16 cellular contexts compared by ENCODE assay signal in genomic region chr5:15106530-15107283, GRCh38.
"Had no signal": no experiment of that assay in that cellular context is flagged by ENCODE, and none has a peak within 500 bp of the region (broad histone marks: within the 10 kb centered on the region; RNA-seq: fewer than 3 reads in every experiment).

No MANE protein-coding gene starts in this region.

- H3K27me3 Mint-ChIP-seq: activated CD4-positive, alpha-beta memory T cell treated with anti-CD3 and anti-CD28 coated beads for 36 hours; activated naive CD4-positive, alpha-beta T cell treated with anti-CD3 and anti-CD28 coated beads, Interleukin-2, amount 10 ng/mL, durations not matched to agents 7 days and 5 days had no signal

- H3K36me3 ChIP-seq: heart left ventricle, neutrophil, ovary, thyroid gland, upper lobe of right lung had no signal

- H3K36me3 Mint-ChIP-seq: activated CD4-positive, alpha-beta memory T cell treated with anti-CD3 and anti-CD28 coated beads for 36 hours; activated naive CD4-positive, alpha-beta T cell treated with anti-CD3 and anti-CD28 coated beads, Interleukin-2, amount 10 ng/mL, durations not matched to agents 7 days and 5 days; mesothelial cell of epicardium; natural killer cell had no signal

- H3K27ac ChIP-seq: heart left ventricle, neutrophil, ovary, psoas muscle, thyroid gland, upper lobe of right lung had no signal

- H3K27me3 ChIP-seq: heart left ventricle, neutrophil, ovary, thyroid gland, upper lobe of right lung had no signal

- H3K9me3 ChIP-seq: heart left ventricle, neutrophil, ovary, psoas muscle, thyroid gland, upper lobe of right lung had no signal

- H3K9me3 Mint-ChIP-seq: activated CD4-positive, alpha-beta memory T cell treated with anti-CD3 and anti-CD28 coated beads for 36 hours; activated naive CD4-positive, alpha-beta T cell treated with anti-CD3 and anti-CD28 coated beads, Interleukin-2, amount 10 ng/mL, durations not matched to agents 7 days and 5 days; mesothelial cell of epicardium; natural killer cell; stimulated activated naive CD8-positive, alpha-beta T cell treated with anti-CD3 and anti-CD28 coated beads, Interleukin-15, Interleukin-2, amounts not matched to agents 100 ng/mL and 50 ng/mL, for 24 hours had no signal

- H3K27ac Mint-ChIP-seq: activated CD4-positive, alpha-beta memory T cell treated with anti-CD3 and anti-CD28 coated beads for 36 hours; activated naive CD4-positive, alpha-beta T cell treated with anti-CD3 and anti-CD28 coated beads, Interleukin-2, amount 10 ng/mL, durations not matched to agents 7 days and 5 days; mesothelial cell of epicardium; natural killer cell; stimulated activated naive CD8-positive, alpha-beta T cell treated with anti-CD3 and anti-CD28 coated beads, Interleukin-15, Interleukin-2, amounts not matched to agents 100 ng/mL and 50 ng/mL, for 24 hours had no signal

- DNase-seq: activated CD4-positive, CD25-positive, alpha-beta regulatory T cell; activated effector memory CD4-positive, alpha-beta T cell treated with anti-CD3 and anti-CD28 coated beads, Interleukin-2, amount 50 U/mL, for 16 hours; natural killer cell; psoas muscle; stimulated activated CD4-positive, alpha-beta T cell treated with anti-CD3 and anti-CD28 coated beads, Interleukin-12 subunit alpha, Interleukin-12 subunit beta, amount 100 ng/mL, for 4 hours; stimulated activated CD4-positive, alpha-beta T cell treated with anti-CD3 and anti-CD28 coated beads, Interleukin-4, amount 100 ng/mL, for 4 hours; upper lobe of right lung had no signal

- H3K4me3 Mint-ChIP-seq: activated CD4-positive, alpha-beta memory T cell treated with anti-CD3 and anti-CD28 coated beads for 36 hours; activated naive CD4-positive, alpha-beta T cell treated with anti-CD3 and anti-CD28 coated beads, Interleukin-2, amount 10 ng/mL, durations not matched to agents 7 days and 5 days; mesothelial cell of epicardium; natural killer cell; stimulated activated naive CD8-positive, alpha-beta T cell treated with anti-CD3 and anti-CD28 coated beads, Interleukin-15, Interleukin-2, amounts not matched to agents 100 ng/mL and 50 ng/mL, for 24 hours had no signal

- H3K4me1 ChIP-seq: psoas muscle, thyroid gland, upper lobe of right lung had no signal

- H3K4me3 ChIP-seq: heart left ventricle, lung, ovary, psoas muscle, thyroid gland, upper lobe of right lung had no signal
